Comparison of ENCODE assay signal across 14 cellular contexts in the genomic region with DNA sequence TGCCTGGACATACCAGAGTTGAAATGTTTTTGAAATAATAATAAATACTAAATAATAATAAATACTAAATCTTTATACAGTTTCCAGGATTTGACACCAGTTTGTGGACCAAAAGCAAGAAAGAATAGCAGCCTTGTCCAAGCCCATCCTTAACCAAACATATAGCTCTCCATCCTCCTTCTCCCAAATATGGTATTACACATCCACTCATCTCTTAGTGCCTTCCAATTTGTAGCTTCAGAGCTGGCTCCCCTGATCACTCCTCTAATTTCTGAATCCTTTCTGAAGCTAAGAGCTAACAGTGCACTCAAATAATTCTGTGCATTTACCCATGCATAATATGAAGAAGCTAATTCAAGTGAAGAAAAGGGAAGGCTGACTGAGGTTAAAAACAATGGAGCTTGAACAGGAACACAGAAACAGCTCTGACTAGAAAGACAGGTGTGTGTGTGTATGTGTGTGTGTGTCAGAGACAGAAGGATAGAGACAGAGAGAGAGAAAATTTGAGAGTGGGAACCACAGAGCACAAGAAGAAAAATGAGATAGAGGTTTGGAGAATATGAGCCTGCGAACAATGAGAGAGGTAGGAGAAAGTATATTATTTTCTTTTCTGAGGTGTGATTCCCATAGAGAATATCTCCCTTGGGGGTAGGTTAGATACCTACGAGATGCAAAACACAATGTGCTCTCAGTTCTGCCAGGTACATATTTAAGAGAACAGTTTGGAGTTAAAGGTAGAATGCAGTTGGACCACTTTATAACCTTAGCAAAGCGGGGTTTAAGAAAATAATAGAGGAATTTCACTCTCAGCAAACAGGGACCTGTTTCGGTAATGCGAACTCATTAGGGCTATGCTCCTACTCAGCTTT.
DNase-seq lines count a peak whose midpoint lies in the region; ATAC-seq, FAIRE-seq and TF ChIP-seq lines count a peak whose summit lies in the region.
"Had no signal": no experiment of that assay in that cellular context is flagged by ENCODE, and none has a peak within 500 bp of the region (broad histone marks: within the 10 kb centered on the region; RNA-seq: fewer than 3 reads in every experiment).

No MANE protein-coding gene starts in this region.

- 98% methylated on average over 5 of the region's 5 CpGs for WGBS in HepG2 (ENCODE audit: low lambda C conversion rate)
- WGBS in right lobe of liver (ENCODE audit: insufficient coverage, low coverage, low lambda C conversion rate, missing lambda C conversion rate): 88% methylated on average over 5 of the region's 5 CpGs
- 68 to 78% methylated on average over 5 of the region's 5 CpGs for WGBS in upper lobe of left lung, 2 donors

- TF ChIP-seq EP300 in HepG2 (IDR thresholded peaks at IDR 0.05; ENCODE audit: low read depth in 2 of 2, low read length in 2 of 2) (no peak), HepG2 (CRISPR knock-in tag; IDR thresholded peaks at IDR 0.05; ENCODE audit: borderline replicate concordance) (no peak), upper lobe of left lung (IDR thresholded peaks at IDR 0.05) (no peak)

- H3K27me3 ChIP-seq in HepG2 (ENCODE audit: control insufficient read depth in 1 of 2, insufficient read depth in 2 of 2, low read length in 2 of 2) (no peaks in the 10 kb centered on the region), right lobe of liver (no peaks in the 10 kb centered on the region), upper lobe of left lung (no peaks in the 10 kb centered on the region)

- H4K20me1 ChIP-seq in HepG2 (ENCODE audit: insufficient read depth, low read length): no peaks in the 10 kb centered on the region

- no peak overlapping the region for H3K4me2 ChIP-seq in HepG2 (ENCODE audit: low read depth, low read length)

- H3K9me3 ChIP-seq in HepG2 (ENCODE audit: low read length) (no peaks in the 10 kb centered on the region), right lobe of liver (no peaks in the 10 kb centered on the region), upper lobe of left lung (no peaks in the 10 kb centered on the region)

- CTCF ChIA-PET in HepG2 (lab: Yijun Ruan, JAX; ENCODE audit: low intra/inter-chr PET ratio, low total read pairs): no interaction called here

- no peak for TF ChIP-seq RAD21 in HepG2 (CRISPR knock-in tag; IDR thresholded peaks at IDR 0.05)

- H2AFZ ChIP-seq in HepG2 (ENCODE audit: low read length): no peak overlapping the region

- no peak overlapping the region for H3K9ac ChIP-seq in HepG2 (ENCODE audit: insufficient read depth, low read depth, low read length)

- H3K27ac ChIP-seq in HepG2 (ENCODE audit: extremely low read length, insufficient read depth, low read length): no peak overlapping the region
- no peak overlapping the region for H3K27ac ChIP-seq in right lobe of liver
- peak overlapping the region in 3 of 4 donors; percentile 6 to 23 (median 11) for H3K27ac ChIP-seq in upper lobe of left lung

- intact Hi-C loops in HepG2 (cut with micrococcal nuclease; ENCODE audit: unreplicated experiment): no loop called here
- intact Hi-C loops in right lobe of liver (cut with DNase I): no loop called here

- TF ChIP-seq POLR2A in HepG2 (IDR thresholded peaks at IDR 0.05; ENCODE audit: insufficient read depth in 1 of 2, low read depth in 2 of 2, low read length in 2 of 2): no peak
- TF ChIP-seq POLR2A in right lobe of liver (IDR thresholded peaks at IDR 0.05): no peak
- no peak for TF ChIP-seq POLR2A in upper lobe of left lung (IDR thresholded peaks at IDR 0.05)

- no peak for FAIRE-seq in HepG2 (lab: Jason Lieb, UNC)
- FAIRE-seq in islet of Langerhans (lab: Jason Lieb, UNC): peak; percentile 95
- FAIRE-seq: kidney had no signal

- DNase-seq in HepG2 (ENCODE audit: low spot score) (no peak), right lobe of liver (no peak), NCI-H69 (lab: John Stamatoyannopoulos, UW) (peak; percentile 4), upper lobe of left lung (no peak), dedifferentiated amniotic fluid mesenchymal stem cell (ENCODE audit: extremely low spot score) (no peak), DMS153 treated with DMSO at 0.1 percent for 48 hours (lab: John Stamatoyannopoulos, UW; ENCODE audit: unreplicated experiment) (no peak), A172 (ENCODE audit: low spot score) (no peak)
- DNase-seq: activated effector memory CD4-positive, alpha-beta T cell treated with anti-CD3 and anti-CD28 coated beads, Interleukin-2, amount 50 U/mL, for 16 hours; H9; KBM-7; kidney; NCI-H345 had no signal

- TF ChIP-seq CTCF in HepG2 (CRISPR knock-in tag; IDR thresholded peaks at IDR 0.05) (no peak), right lobe of liver (IDR thresholded peaks at IDR 0.05) (no peak), upper lobe of left lung (IDR thresholded peaks at IDR 0.05) (no peak)

- peaks cover 20% of the 10 kb centered on the region for H3K79me2 ChIP-seq in HepG2 (ENCODE audit: insufficient read depth, low read length)

- H3K4me3 ChIP-seq in HepG2 (replicated peaks in 1 of 3; ENCODE audit: insufficient read depth in 1 of 3, low read depth in 2 of 3, low read length in 3 of 3): no peak overlapping the region
- H3K4me3 ChIP-seq in right lobe of liver: no peak overlapping the region
- no peak overlapping the region for H3K4me3 ChIP-seq in upper lobe of left lung

- H3K36me3 ChIP-seq in HepG2 (replicated peaks in 1 of 2; ENCODE audit: control insufficient read depth in 1 of 2, insufficient read depth in 2 of 2, low read length in 2 of 2): no peaks in the 10 kb centered on the region
- no peaks in the 10 kb centered on the region for H3K36me3 ChIP-seq in right lobe of liver
- H3K36me3 ChIP-seq in upper lobe of left lung: no peaks in the 10 kb centered on the region

- BruUV-seq in HepG2 (replicated peaks; lab: Mats Ljungman, UMichigan): no TSS peak

- H3K4me1 ChIP-seq in HepG2 (ENCODE audit: insufficient read depth, low read length): peaks cover 88% of the 10 kb centered on the region
- peaks cover 0 to 44% (median 19%) of the 10 kb centered on the region in 4 donors for H3K4me1 ChIP-seq in right lobe of liver
- peaks cover 20 to 37% (median 30%) of the 10 kb centered on the region in 4 donors for H3K4me1 ChIP-seq in upper lobe of left lung

- POLR2A ChIA-PET in HepG2 (lab: Yijun Ruan, JAX): interaction anchor here (0.7 kb wide), 1 partner anchor 123 kb away, joined by 3 read pairs; no protein-coding TSS in a partner anchor

- in situ Hi-C loops in HepG2 (cut with HindIII; ENCODE audit: extremely low pct_ligation_motif_present, low pct_unique_long_range_greater_than_20kb): no loop called here

- no peak for ATAC-seq in HepG2
- ATAC-seq in right lobe of liver: no peak
- ATAC-seq in upper lobe of left lung (ENCODE audit: low FRiP score in 2 of 2): no peak
- ATAC-seq: Right ventricle myocardium inferior had no signal

TF ChIP-seq in HepG2, 621 proteins besides CTCF, POLR2A, EP300 and RAD21:
- TF ChIP-seq SRF (IDR thresholded peaks at IDR 0.05; ENCODE audit: low read depth, low read length): peak; percentile 85
- TF ChIP-seq, protein P1, sequence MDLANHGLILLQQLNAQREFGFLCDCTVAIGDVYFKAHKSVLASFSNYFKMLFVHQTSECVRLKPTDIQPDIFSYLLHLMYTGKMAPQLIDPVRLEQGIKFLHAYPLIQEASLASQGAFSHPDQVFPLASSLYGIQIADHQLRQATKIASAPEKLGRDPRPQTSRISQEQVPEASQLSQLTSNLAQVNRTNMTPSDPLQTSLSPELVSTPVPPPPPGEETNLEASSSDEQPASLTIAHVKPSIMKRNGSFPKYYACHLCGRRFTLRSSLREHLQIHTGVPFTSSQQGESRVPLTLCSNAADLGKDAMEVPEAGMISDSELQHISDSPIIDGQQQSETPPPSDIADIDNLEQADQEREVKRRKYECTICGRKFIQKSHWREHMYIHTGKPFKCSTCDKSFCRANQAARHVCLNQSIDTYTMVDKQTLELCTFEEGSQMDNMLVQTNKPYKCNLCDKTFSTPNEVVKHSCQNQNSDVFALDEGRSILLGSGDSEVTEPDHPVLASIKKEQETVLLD (CRISPR knock-in tag; IDR thresholded peaks at IDR 0.05; ENCODE audit: low read depth): no peak
- no peak for TF ChIP-seq ISX (CRISPR knock-in tag; conservative IDR thresholded peaks at IDR 0.05)

Comparison
In these comparisons a context has a peak if more than half of its experiments do, and no peak if none do; other contexts are left out.
1. H3K27ac ChIP-seq: peak in upper lobe of left lung (3 of 4); none in HepG2 (single experiment) and right lobe of liver (0 of 3).